In the genomic region with DNA sequence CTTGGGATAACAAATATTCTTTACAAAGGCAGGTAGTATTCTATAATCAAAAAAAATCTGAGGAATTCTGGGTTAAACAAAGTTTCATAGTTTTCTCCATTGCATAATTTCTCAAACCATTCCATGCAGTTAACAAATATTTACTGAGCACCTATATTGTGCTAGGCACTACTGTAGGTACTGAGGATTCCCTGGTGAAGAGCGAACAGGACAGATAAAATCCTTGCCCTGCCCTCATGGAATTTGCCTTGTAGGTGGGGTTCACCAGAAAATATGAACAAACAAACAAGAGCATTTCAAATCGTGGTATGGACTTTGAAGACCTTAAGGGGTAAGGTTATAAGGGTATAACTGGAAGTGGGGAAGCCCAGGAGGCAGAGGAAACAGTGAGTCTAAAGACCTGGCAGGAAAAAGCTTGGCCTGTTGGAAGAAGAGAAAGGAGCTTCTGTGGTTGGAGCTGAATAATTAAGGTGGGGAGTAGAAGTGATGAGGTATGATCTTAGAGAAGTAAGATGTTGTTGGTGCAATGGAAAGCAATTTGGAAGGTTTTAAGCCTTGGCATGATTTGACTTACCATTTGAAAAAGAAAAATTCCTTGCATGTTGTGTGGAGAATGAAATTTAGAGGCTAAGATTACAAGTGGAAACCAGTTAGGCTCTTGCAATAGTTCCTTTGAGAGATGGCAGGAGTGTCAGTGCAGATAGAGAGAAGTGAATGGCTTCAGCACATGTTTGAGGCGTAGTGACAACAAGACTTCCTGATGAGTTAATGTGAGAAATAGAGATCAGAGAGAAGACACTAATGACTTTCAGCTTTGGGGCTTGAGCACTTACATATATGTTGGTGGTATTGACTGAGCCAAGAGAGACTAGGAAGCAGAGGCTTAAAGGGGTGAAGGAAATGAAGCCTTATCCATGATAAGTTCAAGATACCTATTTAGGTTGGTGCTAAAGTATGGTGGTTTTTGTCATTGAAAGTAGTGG, we compare ENCODE assay signal across 15 cellular contexts. TPM values are rescaled to one million over a fixed set of nuclear protein-coding genes. Genes with fewer than 3 reads are reported as not detected.
DNase-seq lines count a peak whose midpoint lies in the region; ATAC-seq and TF ChIP-seq lines count a peak whose summit lies in the region.
"Had no signal": no experiment of that assay in that cellular context is flagged by ENCODE, and none has a peak within 500 bp of the region (broad histone marks: within the 10 kb centered on the region; RNA-seq: fewer than 3 reads in every experiment).

No MANE protein-coding gene starts in this region.

- peaks cover 6% of the 10 kb centered on the region for H3K27me3 Mint-ChIP-seq in activated naive CD8-positive, alpha-beta T cell treated with anti-CD3 and anti-CD28 coated beads for 36 hours

- no peaks in the 10 kb centered on the region for H3K9me3 Mint-ChIP-seq in activated naive CD8-positive, alpha-beta T cell treated with anti-CD3 and anti-CD28 coated beads for 36 hours
- H3K9me3 Mint-ChIP-seq: H9, mesothelial cell of epicardium had no signal

- ATAC-seq in GM18502 (IDR thresholded peaks at IDR 0.05; ENCODE audit: poor library complexity, unreplicated experiment), result peak; percentile 72
- ATAC-seq in GM19351 (IDR thresholded peaks at IDR 0.05; ENCODE audit: unreplicated experiment), result peak; percentile 81
- peak; percentile 64 for ATAC-seq in HG02973 (IDR thresholded peaks at IDR 0.05; ENCODE audit: unreplicated experiment)
- ATAC-seq in psoas muscle, result no peak

- H3K27me3 ChIP-seq in psoas muscle (ENCODE audit: insufficient read depth in 3 of 3, low read length in 2 of 3), result no peaks in the 10 kb centered on the region
- H3K27me3 ChIP-seq: stomach had no signal

- no peaks in the 10 kb centered on the region for H3K36me3 ChIP-seq in psoas muscle (ENCODE audit: insufficient read depth in 1 of 2, low read depth in 1 of 2)
- H3K36me3 ChIP-seq: stomach had no signal

- no peak overlapping the region for H3K4me3 Mint-ChIP-seq in activated naive CD8-positive, alpha-beta T cell treated with anti-CD3 and anti-CD28 coated beads for 36 hours
- H3K4me3 Mint-ChIP-seq: H9, mesothelial cell of epicardium had no signal

- no peak overlapping the region for H3K4me3 ChIP-seq in psoas muscle
- H3K4me3 ChIP-seq: stomach had no signal

- DNase-seq in activated naive CD8-positive, alpha-beta T cell treated with anti-CD3 and anti-CD28 coated beads for 36 hours, result no peak
- no peak for DNase-seq in stimulated activated CD4-positive, alpha-beta T cell treated with anti-CD3 and anti-CD28 coated beads, Interleukin-2, amount 100 ng/mL, for 24 hours
- no peak for DNase-seq in NK-92 treated with Interleukin-12 subunit alpha and Interleukin-12 subunit beta, amount 100 ng/mL, for 24 hours (lab: John Stamatoyannopoulos, UW)
- DNase-seq in SK-N-DZ (ENCODE audit: low spot score) (no peak), psoas muscle (no peak)
- DNase-seq: H9, NCI-H1417, NCI-H526 treated with DMSO at 0.1 percent for 48 hours, posterior cingulate gyrus, stomach had no signal

- peaks cover 20% of the 10 kb centered on the region for H3K4me1 Mint-ChIP-seq in activated naive CD8-positive, alpha-beta T cell treated with anti-CD3 and anti-CD28 coated beads for 36 hours
- H3K4me1 Mint-ChIP-seq: H9, mesothelial cell of epicardium had no signal

- peaks cover 1% of the 10 kb centered on the region for H3K36me3 Mint-ChIP-seq in activated naive CD8-positive, alpha-beta T cell treated with anti-CD3 and anti-CD28 coated beads for 36 hours
- H3K36me3 Mint-ChIP-seq: mesothelial cell of epicardium had no signal

- intact Hi-C loops in psoas muscle (cut with DNase I), result no loop called here

- WGBS in psoas muscle, 3 donors, result 83 to 91% (median 87%) methylated on average over 3 of the region's 3 CpGs

- no peak overlapping the region for H3K27ac ChIP-seq in psoas muscle
- H3K27ac ChIP-seq: RWPE1 had no signal

- H3K4me1 ChIP-seq in psoas muscle, result no peaks in the 10 kb centered on the region

- H3K27ac Mint-ChIP-seq in activated naive CD8-positive, alpha-beta T cell treated with anti-CD3 and anti-CD28 coated beads for 36 hours, result peak overlapping the region; percentile 55
- H3K27ac Mint-ChIP-seq: H9, mesothelial cell of epicardium had no signal

- no peaks in the 10 kb centered on the region for H3K9me3 ChIP-seq in psoas muscle
- H3K9me3 ChIP-seq: stomach had no signal

- no peak for TF ChIP-seq CTCF in psoas muscle (IDR thresholded peaks at IDR 0.05)

RNA-seq across cellular contexts. Expression of a gene that starts 55.7 kb away (rescaled TPM):
- total RNA-seq in activated naive CD8-positive, alpha-beta T cell treated with anti-CD3 and anti-CD28 coated beads for 36 hours, result 10 to 100 TPM; 35.8 to 41.1 TPM
- polyA plus RNA-seq in SK-N-DZ (2014; cell fraction: cytosol; rRNA removed), result 59.8 and 73.2 TPM in 2 replicates
- 35.7 and 77.3 TPM in 2 replicates for polyA plus RNA-seq in SK-N-DZ (2014; cell fraction: nucleus; rRNA removed)
- total RNA-seq in psoas muscle, result 100 to 1,000 TPM in 3 of 4 donors, 10 to 100 TPM in 1; 79.8 to 123 (median 115) TPM
- polyA plus RNA-seq in psoas muscle, result 10 to 100 TPM; 42.0 to 89.1 (median 60.9) TPM

Comparison
In these comparisons a context has a peak if more than half of its experiments do, and no peak if none do; other contexts are left out.
1. ATAC-seq: peak in GM18502 (single experiment), GM19351 (single experiment) and HG02973 (single experiment); none in psoas muscle (0 of 4).